15 cellular contexts compared by ENCODE assay signal in the genomic region with DNA sequence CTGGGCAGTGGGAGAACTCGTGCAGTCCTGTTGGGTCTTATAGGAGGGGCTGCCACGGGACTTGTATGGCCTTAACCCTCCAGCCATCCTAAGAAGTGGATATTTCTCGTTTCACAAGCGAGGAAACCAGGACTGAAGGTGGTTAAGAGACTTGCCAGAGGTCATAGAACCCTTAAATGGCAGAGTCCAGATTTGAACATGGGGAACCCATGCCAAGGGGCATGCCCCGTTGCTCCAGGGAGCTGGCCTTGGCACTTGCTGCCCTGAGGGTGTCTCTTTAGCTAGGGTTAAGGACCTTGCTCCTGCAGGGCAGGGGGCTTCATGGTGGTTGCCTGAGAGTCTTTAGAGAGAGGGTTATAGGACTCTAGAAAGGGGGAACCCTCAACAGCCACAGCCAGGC.
DNase-seq lines count a peak whose midpoint lies in the region; ATAC-seq and TF ChIP-seq lines count a peak whose summit lies in the region.
"Had no signal": no experiment of that assay in that cellular context is flagged by ENCODE, and none has a peak within 500 bp of the region (broad histone marks: within the 10 kb centered on the region; RNA-seq: fewer than 3 reads in every experiment).

No MANE protein-coding gene starts in this region.

- peaks cover 31% of the 10 kb centered on the region for H3K4me1 ChIP-seq in KMS-11 (ENCODE audit: low read depth, poor library complexity, severe bottlenecking)

- H3K27ac ChIP-seq in KMS-11 (peak overlapping the region; percentile 21; the same call in 1 of the 2 replicates), RWPE1 (peak overlapping the region; percentile 90)
- H3K27ac ChIP-seq: GM23248 had no signal

- no peaks in the 10 kb centered on the region for H3K27me3 ChIP-seq in KMS-11 (ENCODE audit: insufficient read depth, low read depth)

- no peaks in the 10 kb centered on the region for H3K36me3 Mint-ChIP-seq in neural crest cell (ENCODE audit: low read depth)
- H3K36me3 Mint-ChIP-seq: CD4-positive, alpha-beta memory T cell had no signal

- no peak overlapping the region for H3K4me3 Mint-ChIP-seq in neural crest cell
- H3K4me3 Mint-ChIP-seq: CD4-positive, alpha-beta memory T cell had no signal

- no peak overlapping the region for H3K9ac ChIP-seq in KMS-11
- H3K9ac ChIP-seq: GM23248 had no signal

- no peaks in the 10 kb centered on the region for H3K27me3 Mint-ChIP-seq in neural crest cell (ENCODE audit: low read depth)
- H3K27me3 Mint-ChIP-seq: CD4-positive, alpha-beta memory T cell had no signal

- no peaks in the 10 kb centered on the region; the same call in 1 of the 2 replicates for H3K79me2 ChIP-seq in KMS-11 (ENCODE audit: insufficient read depth, low read depth)

- ATAC-seq in GM18498 (IDR thresholded peaks at IDR 0.05; ENCODE audit: unreplicated experiment), result no peak
- ATAC-seq in SK-N-SH treated with all-trans-retinoic acid at 6 μM for 48 hours, result no peak

- peaks cover 32% of the 10 kb centered on the region for H3K4me1 Mint-ChIP-seq in neural crest cell
- H3K4me1 Mint-ChIP-seq: CD4-positive, alpha-beta memory T cell had no signal

- H3K4me2 ChIP-seq in KMS-11, result peak overlapping the region; percentile 17

- no peaks in the 10 kb centered on the region for H4K20me1 ChIP-seq in KMS-11 (ENCODE audit: insufficient read depth)

- POLR2A ChIA-PET in RWPE1 (lab: Yijun Ruan, JAX; ENCODE audit: low non-redundant PET), result no interaction called here

- DNase-seq in RWPE1 (ENCODE audit: low spot score) (no peak), neural crest cell (ENCODE audit: low read depth, low spot score) (no peak), NCI-H2029 (lab: John Stamatoyannopoulos, UW) (no peak)
- DNase-seq: C1 segment of cervical spinal cord; CD4-positive, alpha-beta memory T cell; COR-L47; DMS53; DMS79 treated with DMSO at 0.1 percent for 48 hours; GF-D8; GM23248; H7; HCEC 1CT had no signal

- H3K9me3 Mint-ChIP-seq in neural crest cell, result no peaks in the 10 kb centered on the region

- no peak overlapping the region for H2AFZ ChIP-seq in KMS-11 (ENCODE audit: low read depth)
- H2AFZ ChIP-seq: GM23248 had no signal

- H3K27ac Mint-ChIP-seq in neural crest cell (ENCODE audit: unreplicated experiment), result peak overlapping the region; percentile 45
- H3K27ac Mint-ChIP-seq: CD4-positive, alpha-beta memory T cell had no signal

- no peaks in the 10 kb centered on the region for H3K36me3 ChIP-seq in KMS-11 (ENCODE audit: insufficient read depth)

- no peak overlapping the region for H3K4me3 ChIP-seq in KMS-11 (IDR thresholded peaks at IDR 0.05; ENCODE audit: insufficient read depth, low read depth, low read length)
- H3K4me3 ChIP-seq: GM23248 had no signal

- CTCF ChIA-PET in RWPE1 (lab: Yijun Ruan, JAX), result interaction anchor here (0.6 to 1.1 kb wide), 4 partner anchors 11 to 102 kb away, joined by 3 to 5 read pairs (median 3); no protein-coding TSS in a partner anchor

- no peak for TF ChIP-seq CTCF in KMS-11 (conservative IDR thresholded peaks at IDR 0.05; ENCODE audit: low read depth, low read length)
- no peak for TF ChIP-seq CTCF in RWPE1 (conservative IDR thresholded peaks at IDR 0.05; ENCODE audit: low read depth)
- TF ChIP-seq CTCF in neural crest cell (conservative IDR thresholded peaks at IDR 0.05), result no peak

TF ChIP-seq in SK-N-SH treated with all-trans-retinoic acid at 6 μM for 48 hours, 23 proteins besides CTCF, POLR2A, EP300 and RAD21:
- TF ChIP-seq CSDC2 (CRISPR knock-in tag; IDR thresholded peaks at IDR 0.05) (no peak), ZC3H10 (CRISPR knock-in tag; IDR thresholded peaks at IDR 0.05) (no peak), GLIS3 (CRISPR knock-in tag; IDR thresholded peaks at IDR 0.05) (no peak), ZFP30 (CRISPR knock-in tag; IDR thresholded peaks at IDR 0.05) (no peak), ESRRG (CRISPR knock-in tag; IDR thresholded peaks at IDR 0.05) (no peak), SNAI2 (CRISPR knock-in tag; IDR thresholded peaks at IDR 0.05) (no peak), OSR1 (CRISPR knock-in tag; IDR thresholded peaks at IDR 0.05) (no peak)
- TF ChIP-seq, protein P1, sequence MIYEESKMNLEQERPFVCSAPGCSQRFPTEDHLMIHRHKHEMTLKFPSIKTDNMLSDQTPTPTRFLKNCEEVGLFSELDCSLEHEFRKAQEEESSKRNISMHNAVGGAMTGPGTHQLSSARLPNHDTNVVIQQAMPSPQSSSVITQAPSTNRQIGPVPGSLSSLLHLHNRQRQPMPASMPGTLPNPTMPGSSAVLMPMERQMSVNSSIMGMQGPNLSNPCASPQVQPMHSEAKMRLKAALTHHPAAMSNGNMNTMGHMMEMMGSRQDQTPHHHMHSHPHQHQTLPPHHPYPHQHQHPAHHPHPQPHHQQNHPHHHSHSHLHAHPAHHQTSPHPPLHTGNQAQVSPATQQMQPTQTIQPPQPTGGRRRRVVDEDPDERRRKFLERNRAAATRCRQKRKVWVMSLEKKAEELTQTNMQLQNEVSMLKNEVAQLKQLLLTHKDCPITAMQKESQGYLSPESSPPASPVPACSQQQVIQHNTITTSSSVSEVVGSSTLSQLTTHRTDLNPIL (CRISPR knock-in tag; IDR thresholded peaks at IDR 0.05; ENCODE audit: low read depth), result no peak
- TF ChIP-seq, protein P2, sequence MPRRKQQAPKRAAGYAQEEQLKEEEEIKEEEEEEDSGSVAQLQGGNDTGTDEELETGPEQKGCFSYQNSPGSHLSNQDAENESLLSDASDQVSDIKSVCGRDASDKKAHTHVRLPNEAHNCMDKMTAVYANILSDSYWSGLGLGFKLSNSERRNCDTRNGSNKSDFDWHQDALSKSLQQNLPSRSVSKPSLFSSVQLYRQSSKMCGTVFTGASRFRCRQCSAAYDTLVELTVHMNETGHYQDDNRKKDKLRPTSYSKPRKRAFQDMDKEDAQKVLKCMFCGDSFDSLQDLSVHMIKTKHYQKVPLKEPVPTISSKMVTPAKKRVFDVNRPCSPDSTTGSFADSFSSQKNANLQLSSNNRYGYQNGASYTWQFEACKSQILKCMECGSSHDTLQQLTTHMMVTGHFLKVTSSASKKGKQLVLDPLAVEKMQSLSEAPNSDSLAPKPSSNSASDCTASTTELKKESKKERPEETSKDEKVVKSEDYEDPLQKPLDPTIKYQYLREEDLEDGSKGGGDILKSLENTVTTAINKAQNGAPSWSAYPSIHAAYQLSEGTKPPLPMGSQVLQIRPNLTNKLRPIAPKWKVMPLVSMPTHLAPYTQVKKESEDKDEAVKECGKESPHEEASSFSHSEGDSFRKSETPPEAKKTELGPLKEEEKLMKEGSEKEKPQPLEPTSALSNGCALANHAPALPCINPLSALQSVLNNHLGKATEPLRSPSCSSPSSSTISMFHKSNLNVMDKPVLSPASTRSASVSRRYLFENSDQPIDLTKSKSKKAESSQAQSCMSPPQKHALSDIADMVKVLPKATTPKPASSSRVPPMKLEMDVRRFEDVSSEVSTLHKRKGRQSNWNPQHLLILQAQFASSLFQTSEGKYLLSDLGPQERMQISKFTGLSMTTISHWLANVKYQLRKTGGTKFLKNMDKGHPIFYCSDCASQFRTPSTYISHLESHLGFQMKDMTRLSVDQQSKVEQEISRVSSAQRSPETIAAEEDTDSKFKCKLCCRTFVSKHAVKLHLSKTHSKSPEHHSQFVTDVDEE (CRISPR knock-in tag; IDR thresholded peaks at IDR 0.05), result no peak
TF ChIP-seq in SK-N-SH treated with all-trans-retinoic acid at 6 μM for 48 hours: peak in this region for 0.
